ENCODE assay signal across 9 cellular contexts in the genomic region with DNA sequence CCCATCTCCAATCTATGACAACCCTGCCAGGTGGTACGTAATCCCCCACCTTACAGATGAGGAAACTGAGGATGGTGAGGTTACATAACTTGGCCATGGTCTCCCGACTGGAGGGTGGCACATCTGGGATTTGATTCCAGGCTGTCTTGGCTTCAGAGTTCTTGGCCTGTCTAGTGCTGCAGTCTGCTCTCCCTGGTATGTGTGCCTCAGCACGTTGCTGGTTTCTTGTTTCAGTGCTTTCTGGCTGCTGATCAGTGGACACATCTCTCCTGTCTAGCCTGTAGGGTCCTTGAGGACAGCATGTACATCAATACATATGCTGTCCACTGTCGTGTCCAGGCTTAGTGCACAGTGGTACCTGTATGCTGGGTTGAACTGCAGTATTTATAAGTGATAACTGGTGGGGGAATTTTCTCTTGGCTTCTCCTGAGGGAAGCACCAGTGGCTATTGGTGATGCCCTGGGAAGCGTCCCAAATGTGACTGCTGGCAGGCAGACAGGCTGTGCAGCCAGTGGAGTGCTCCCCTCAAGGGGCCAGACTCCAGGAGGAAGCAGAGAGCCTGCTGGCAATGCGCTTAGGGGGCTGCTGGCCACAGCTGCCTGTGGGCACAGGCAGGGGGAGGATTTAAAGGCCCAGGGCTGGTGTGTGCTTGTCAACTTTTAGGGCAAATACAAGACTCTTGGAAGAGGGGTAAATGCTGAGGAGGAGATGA. TPM values are rescaled to one million over a fixed set of nuclear protein-coding genes. Genes with fewer than 3 reads are reported as not detected.
DNase-seq lines count a peak whose midpoint lies in the region; ATAC-seq and TF ChIP-seq lines count a peak whose summit lies in the region.
"Had no signal": no experiment of that assay in that cellular context is flagged by ENCODE, and none has a peak within 500 bp of the region (broad histone marks: within the 10 kb centered on the region; RNA-seq: fewer than 3 reads in every experiment).

No MANE protein-coding gene starts in this region.

- no peak overlapping the region for H3K4me3 ChIP-seq in right cardiac atrium (ENCODE audit: low read length)
- H3K4me3 ChIP-seq in stomach, result no peak overlapping the region
- no peak overlapping the region for H3K4me3 ChIP-seq in spleen

- H3K4me3 Mint-ChIP-seq in activated CD4-positive, alpha-beta T cell treated with anti-CD3 and anti-CD28 coated beads for 36 hours, result no peak overlapping the region
- H3K4me3 Mint-ChIP-seq in activated T-helper 1 cell treated with anti-CD3 and anti-CD28 coated beads, Interleukin-12 subunit alpha, Interleukin-12 subunit beta, Interleukin-2, Interleukin-4 antibody, amounts not matched to agents 30 ng/mL and 10 ng/mL and 1 ng/mL, durations not matched to agents 14 hours and 24 hours and 36 hours, result no peak overlapping the region

- no peaks in the 10 kb centered on the region for H3K27me3 Mint-ChIP-seq in activated CD4-positive, alpha-beta T cell treated with anti-CD3 and anti-CD28 coated beads for 36 hours
- H3K27me3 Mint-ChIP-seq in activated T-helper 1 cell treated with anti-CD3 and anti-CD28 coated beads, Interleukin-12 subunit alpha, Interleukin-12 subunit beta, Interleukin-2, Interleukin-4 antibody, amounts not matched to agents 30 ng/mL and 10 ng/mL and 1 ng/mL, durations not matched to agents 14 hours and 24 hours and 36 hours (ENCODE audit: insufficient read depth), result no peaks in the 10 kb centered on the region

- WGBS in right cardiac atrium, result 39% methylated on average over 6 of the region's 6 CpGs
- WGBS in stomach, 5 donors, result 49 to 78% (median 71%) methylated on average over 6 of the region's 6 CpGs
- 79 to 91% (median 81%) methylated on average over 5 to 6 of the region's 6 CpGs for WGBS in spleen, 5 donors

- H3K36me3 ChIP-seq in stomach (peaks cover 10 to 67% (median 48%) of the 10 kb centered on the region in 4 donors), spleen (peaks cover 0 to 98% (median 11%) of the 10 kb centered on the region in 6 donors)

- CTCF ChIA-PET in activated CD4-positive, alpha-beta T cell treated with anti-CD3 and anti-CD28 coated beads for 36 hours (lab: Charles Lee), result interaction anchor here (0.7 to 2.7 kb wide), 8 partner anchors 18 to 280 kb away, joined by 3 to 12 read pairs (median 4); partner anchors contain the start of gene NRN1L

- H3K27ac Mint-ChIP-seq in activated CD4-positive, alpha-beta T cell treated with anti-CD3 and anti-CD28 coated beads for 36 hours, result peak overlapping the region; percentile 91
- peak overlapping the region; percentile 73 for H3K27ac Mint-ChIP-seq in activated T-helper 1 cell treated with anti-CD3 and anti-CD28 coated beads, Interleukin-12 subunit alpha, Interleukin-12 subunit beta, Interleukin-2, Interleukin-4 antibody, amounts not matched to agents 30 ng/mL and 10 ng/mL and 1 ng/mL, durations not matched to agents 14 hours and 24 hours and 36 hours

- no peaks in the 10 kb centered on the region for H3K36me3 Mint-ChIP-seq in activated CD4-positive, alpha-beta T cell treated with anti-CD3 and anti-CD28 coated beads for 36 hours (ENCODE audit: low read depth)
- peaks cover 6% of the 10 kb centered on the region for H3K36me3 Mint-ChIP-seq in activated T-helper 1 cell treated with anti-CD3 and anti-CD28 coated beads, Interleukin-12 subunit alpha, Interleukin-12 subunit beta, Interleukin-2, Interleukin-4 antibody, amounts not matched to agents 30 ng/mL and 10 ng/mL and 1 ng/mL, durations not matched to agents 14 hours and 24 hours and 36 hours (ENCODE audit: low read depth)

- H3K9me3 Mint-ChIP-seq in activated CD4-positive, alpha-beta T cell treated with anti-CD3 and anti-CD28 coated beads for 36 hours (ENCODE audit: low read depth), result no peaks in the 10 kb centered on the region
- H3K9me3 Mint-ChIP-seq in activated T-helper 1 cell treated with anti-CD3 and anti-CD28 coated beads, Interleukin-12 subunit alpha, Interleukin-12 subunit beta, Interleukin-2, Interleukin-4 antibody, amounts not matched to agents 30 ng/mL and 10 ng/mL and 1 ng/mL, durations not matched to agents 14 hours and 24 hours and 36 hours, result no peaks in the 10 kb centered on the region

- H3K27me3 ChIP-seq in right cardiac atrium (ENCODE audit: control insufficient read depth, insufficient read depth) (no peaks in the 10 kb centered on the region), stomach (no peaks in the 10 kb centered on the region), spleen (replicated peaks in 1 of 7) (no peaks in the 10 kb centered on the region)

- peak; percentile 11 for ATAC-seq in activated CD4-positive, alpha-beta T cell treated with anti-CD3 and anti-CD28 coated beads for 36 hours
- ATAC-seq in right cardiac atrium (peak; percentile 61 to 76), GM21528 (IDR thresholded peaks at IDR 0.05; ENCODE audit: low FRiP score, unreplicated experiment) (no peak), HG02981 (IDR thresholded peaks at IDR 0.05; ENCODE audit: unreplicated experiment) (no peak)

- H3K4me1 Mint-ChIP-seq in activated CD4-positive, alpha-beta T cell treated with anti-CD3 and anti-CD28 coated beads for 36 hours, result peaks cover 32% of the 10 kb centered on the region
- H3K4me1 Mint-ChIP-seq in activated T-helper 1 cell treated with anti-CD3 and anti-CD28 coated beads, Interleukin-12 subunit alpha, Interleukin-12 subunit beta, Interleukin-2, Interleukin-4 antibody, amounts not matched to agents 30 ng/mL and 10 ng/mL and 1 ng/mL, durations not matched to agents 14 hours and 24 hours and 36 hours (ENCODE audit: low read depth), result peaks cover 22% of the 10 kb centered on the region

- no peak for TF ChIP-seq EP300 in stomach (IDR thresholded peaks at IDR 0.05)

- no peak for DNase-seq in activated CD4-positive, alpha-beta T cell treated with anti-CD3 and anti-CD28 coated beads for 36 hours
- no peak for DNase-seq in activated CD4-positive, alpha-beta T cell treated with anti-CD3 and anti-CD28 coated beads, Interleukin-2, amount 50 U/mL, for 1 hour
- no peak for DNase-seq in activated T-helper 1 cell treated with anti-CD3 and anti-CD28 coated beads, Interleukin-12 subunit alpha, Interleukin-12 subunit beta, Interleukin-2, Interleukin-4 antibody, amounts not matched to agents 30 ng/mL and 10 ng/mL and 1 ng/mL, durations not matched to agents 14 hours and 24 hours and 36 hours (ENCODE audit: low spot score)
- DNase-seq in right cardiac atrium (peak; percentile 68 to 90 (median 86)), stomach (no peak), spleen (no peak)

- TF ChIP-seq POLR2A in stomach (IDR thresholded peaks at IDR 0.05) (no peak), spleen (IDR thresholded peaks at IDR 0.05) (no peak)

- intact Hi-C loops in activated CD4-positive, alpha-beta T cell treated with anti-CD3 and anti-CD28 coated beads for 36 hours (cut with DNase I, micrococcal nuclease), result no loop called here
- intact Hi-C loops in activated T-helper 1 cell treated with anti-CD3 and anti-CD28 coated beads, Interleukin-12 subunit alpha, Interleukin-12 subunit beta, Interleukin-2, Interleukin-4 antibody, amounts not matched to agents 30 ng/mL and 10 ng/mL and 1 ng/mL, durations not matched to agents 14 hours and 24 hours and 36 hours (cut with micrococcal nuclease), result no loop called here
- intact Hi-C loops in right cardiac atrium (cut with DNase I), result loop anchor here in 1 of 4 donors (5.0 kb wide), 1 partner anchor 85 kb away; no protein-coding TSS in a partner anchor
- intact Hi-C loops in stomach (cut with DNase I; ENCODE audit: low total_unique reads), result no loop called here
- intact Hi-C loops in spleen (cut with DNase I; ENCODE audit: low total_unique reads), result no loop called here

- H3K4me1 ChIP-seq in right cardiac atrium (ENCODE audit: control insufficient read depth, insufficient read depth, low read length) (peaks cover 9% of the 10 kb centered on the region), stomach (peaks cover 6 to 40% (median 26%) of the 10 kb centered on the region in 4 donors), spleen (peaks cover 0 to 27% (median 8%) of the 10 kb centered on the region in 6 donors)

- POLR2A ChIA-PET in activated CD4-positive, alpha-beta T cell treated with anti-CD3 and anti-CD28 coated beads for 36 hours (lab: Charles Lee), result interaction anchor here (1.0 kb wide), 1 partner anchor 18 kb away, joined by 5 read pairs; no protein-coding TSS in a partner anchor

- TF ChIP-seq CTCF in stomach (IDR thresholded peaks at IDR 0.05) (no peak), spleen (IDR thresholded peaks at IDR 0.05 in 8 of 11, conservative IDR thresholded peaks at IDR 0.05 in 3 of 11) (no peak)

- H3K27ac ChIP-seq in right cardiac atrium (ENCODE audit: low read length) (peak overlapping the region; percentile 82), stomach (peak overlapping the region in 3 of 5 donors; percentile 20 to 66 (median 46)), spleen (no peak overlapping the region)

- H3K9me3 ChIP-seq in right cardiac atrium (ENCODE audit: control insufficient read depth, low read length) (no peaks in the 10 kb centered on the region), stomach (no peaks in the 10 kb centered on the region), spleen (no peaks in the 10 kb centered on the region)

RNA-seq across cellular contexts. Expression of gene CTRL, which starts 14.4 kb away (rescaled TPM):
- total RNA-seq in activated CD4-positive, alpha-beta T cell treated with anti-CD3 and anti-CD28 coated beads for 36 hours, result 1 to 10 TPM; 2.5 to 3.5 TPM
- 5.5 and 6.9 TPM in 2 replicates for total RNA-seq in activated T-helper 1 cell treated with anti-CD3 and anti-CD28 coated beads, Interleukin-12 subunit alpha, Interleukin-12 subunit beta, Interleukin-2, Interleukin-4 antibody, amounts not matched to agents 30 ng/mL and 10 ng/mL and 1 ng/mL, durations not matched to agents 14 hours and 24 hours and 36 hours
- total RNA-seq in right cardiac atrium (under 1 TPM in 3 of 4 donors, not detected in 1; 0.37 to 0.94 (median 0.42) TPM), stomach (10 to 100 TPM in 1 of 5 donors, 1 to 10 TPM in 2, under 1 TPM in 1, not detected in 1; 0.37 to 11.0 (median 4.0) TPM), spleen (1 to 10 TPM; 2.0 to 8.5 (median 4.6) TPM)
- polyA plus RNA-seq in right cardiac atrium (0.66 TPM), stomach (1 to 10 TPM in 2 of 3 donors, under 1 TPM in 1; 0.62 to 2.1 (median 1.3) TPM), spleen (10 to 100 TPM in 1 of 3 donors, 1 to 10 TPM in 2; 2.7 to 10.3 (median 4.8) TPM)

RNA-seq across cellular contexts. Expression of gene PSMB10, which starts 19.4 kb away (rescaled TPM):
- 100 to 1,000 TPM; 123 to 195 TPM for total RNA-seq in activated CD4-positive, alpha-beta T cell treated with anti-CD3 and anti-CD28 coated beads for 36 hours
- total RNA-seq in activated T-helper 1 cell treated with anti-CD3 and anti-CD28 coated beads, Interleukin-12 subunit alpha, Interleukin-12 subunit beta, Interleukin-2, Interleukin-4 antibody, amounts not matched to agents 30 ng/mL and 10 ng/mL and 1 ng/mL, durations not matched to agents 14 hours and 24 hours and 36 hours, result 213 and 218 TPM in 2 replicates
- total RNA-seq in right cardiac atrium (10 to 100 TPM; 49.1 to 64.0 (median 58.5) TPM), stomach (10 to 100 TPM; 22.8 to 85.8 (median 52.5) TPM), spleen (100 to 1,000 TPM in 6 of 7 donors, 10 to 100 TPM in 1; 80.3 to 152 (median 128) TPM)
- polyA plus RNA-seq in right cardiac atrium (92.8 TPM), stomach (100 to 1,000 TPM; 128 to 205 (median 134) TPM), spleen (100 to 1,000 TPM; 207 to 236 (median 236) TPM)

RNA-seq across cellular contexts. Expression of gene PSKH1, which starts 24.2 kb away (rescaled TPM):
- 10 to 100 TPM; 11.7 to 11.9 TPM for total RNA-seq in activated CD4-positive, alpha-beta T cell treated with anti-CD3 and anti-CD28 coated beads for 36 hours
- total RNA-seq in activated T-helper 1 cell treated with anti-CD3 and anti-CD28 coated beads, Interleukin-12 subunit alpha, Interleukin-12 subunit beta, Interleukin-2, Interleukin-4 antibody, amounts not matched to agents 30 ng/mL and 10 ng/mL and 1 ng/mL, durations not matched to agents 14 hours and 24 hours and 36 hours, result 17.8 TPM in 2 replicates
- 10 to 100 TPM; 23.8 to 31.1 (median 27.0) TPM for total RNA-seq in right cardiac atrium
- 26.8 TPM for polyA plus RNA-seq in right cardiac atrium
- 10 to 100 TPM; 17.5 to 93.7 (median 26.1) TPM for total RNA-seq in stomach
- polyA plus RNA-seq in stomach, result 10 to 100 TPM; 10.2 to 26.5 (median 13.4) TPM
- 10 to 100 TPM; 13.0 to 31.3 (median 26.0) TPM for total RNA-seq in spleen
- 10 to 100 TPM in 1 of 3 donors, 1 to 10 TPM in 2; 5.0 to 16.2 (median 6.8) TPM for polyA plus RNA-seq in spleen

RNA-seq across cellular contexts. Expression of gene LCAT, which starts 26.6 kb away (rescaled TPM):
- 1 to 10 TPM; 9.1 to 9.9 TPM for total RNA-seq in activated CD4-positive, alpha-beta T cell treated with anti-CD3 and anti-CD28 coated beads for 36 hours
- total RNA-seq in activated T-helper 1 cell treated with anti-CD3 and anti-CD28 coated beads, Interleukin-12 subunit alpha, Interleukin-12 subunit beta, Interleukin-2, Interleukin-4 antibody, amounts not matched to agents 30 ng/mL and 10 ng/mL and 1 ng/mL, durations not matched to agents 14 hours and 24 hours and 36 hours, result 12.7 and 20.3 TPM in 2 replicates
- total RNA-seq in right cardiac atrium, result 10 to 100 TPM; 15.0 to 27.0 (median 16.1) TPM
- polyA plus RNA-seq in right cardiac atrium, result 17.4 TPM
- total RNA-seq in stomach, result 10 to 100 TPM; 10.1 to 20.1 (median 12.8) TPM
- polyA plus RNA-seq in stomach, result 10 to 100 TPM; 18.6 to 20.7 (median 19.2) TPM
- 10 to 100 TPM in 5 of 7 donors, 1 to 10 TPM in 2; 5.2 to 28.5 (median 13.7) TPM for total RNA-seq in spleen
- 10 to 100 TPM in 2 of 3 donors, 1 to 10 TPM in 1; 8.5 to 51.6 (median 40.2) TPM for polyA plus RNA-seq in spleen

RNA-seq across cellular contexts. Expression of gene NRN1L, which starts 32.6 kb away (rescaled TPM):
- total RNA-seq in activated CD4-positive, alpha-beta T cell treated with anti-CD3 and anti-CD28 coated beads for 36 hours, result not detected
- 0.65 and 0.76 TPM in 2 replicates for total RNA-seq in activated T-helper 1 cell treated with anti-CD3 and anti-CD28 coated beads, Interleukin-12 subunit alpha, Interleukin-12 subunit beta, Interleukin-2, Interleukin-4 antibody, amounts not matched to agents 30 ng/mL and 10 ng/mL and 1 ng/mL, durations not matched to agents 14 hours and 24 hours and 36 hours
- under 1 TPM in 1 of 4 donors, not detected in 3; 0.53 TPM for total RNA-seq in right cardiac atrium
- 0.41 TPM for polyA plus RNA-seq in right cardiac atrium
- total RNA-seq in stomach, result not detected
- polyA plus RNA-seq in stomach, result 1 to 10 TPM in 2 of 3 donors, not detected in 1; 2.0 to 2.7 TPM
- 1 to 10 TPM in 3 of 7 donors, under 1 TPM in 2, not detected in 2; 0.60 to 6.2 (median 1.2) TPM for total RNA-seq in spleen
- polyA plus RNA-seq in spleen, result 1 to 10 TPM; 2.5 to 4.4 (median 3.4) TPM
- total RNA-seq: renal cortical epithelial cell had no signal

Comparison
In these comparisons a context has a peak if more than half of its experiments do, and no peak if none do; other contexts are left out.
1. ATAC-seq: peak in activated CD4-positive, alpha-beta T cell treated with anti-CD3 and anti-CD28 coated beads for 36 hours (single experiment) and right cardiac atrium (2 of 2); none in GM21528 (single experiment) and HG02981 (single experiment).
2. DNase-seq: peak in right cardiac atrium (3 of 3); none in activated CD4-positive, alpha-beta T cell treated with anti-CD3 and anti-CD28 coated beads for 36 hours (single experiment), activated CD4-positive, alpha-beta T cell treated with anti-CD3 and anti-CD28 coated beads, Interleukin-2, amount 50 U/mL, for 1 hour (single experiment), activated T-helper 1 cell treated with anti-CD3 and anti-CD28 coated beads, Interleukin-12 subunit alpha, Interleukin-12 subunit beta, Interleukin-2, Interleukin-4 antibody, amounts not matched to agents 30 ng/mL and 10 ng/mL and 1 ng/mL, durations not matched to agents 14 hours and 24 hours and 36 hours (single experiment), stomach (single experiment) and spleen (single experiment).
3. H3K27ac ChIP-seq: peak in right cardiac atrium (single experiment) and stomach (3 of 5); none in spleen (0 of 8).